ENCODE assay signal across 1 cellular context in the genomic region with DNA sequence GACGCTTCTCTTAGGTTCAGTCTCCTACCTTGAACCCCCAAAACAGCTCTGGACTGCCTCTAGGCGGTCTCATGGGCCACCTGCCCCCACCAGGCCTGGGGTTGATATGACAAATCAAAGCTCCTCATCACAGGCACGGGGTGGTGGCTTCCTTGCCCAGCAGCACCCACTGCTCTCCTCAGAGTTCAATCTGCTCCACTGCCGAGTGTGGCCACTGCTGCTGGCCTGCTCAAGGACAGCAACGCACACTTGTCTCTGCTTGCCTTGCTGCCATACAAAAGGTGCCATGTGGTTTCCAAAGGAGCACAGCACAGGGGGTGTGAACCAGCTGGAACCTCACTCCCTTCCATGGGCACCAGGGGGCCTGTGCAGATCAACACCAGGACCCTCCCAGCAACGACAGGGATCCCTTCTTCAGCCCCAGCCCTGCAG.
TF ChIP-seq lines count a peak whose summit lies in the region.

No MANE protein-coding gene starts in this region.

TF ChIP-seq in SK-N-SH, 30 proteins besides CTCF, POLR2A, EP300 and RAD21:
- no peak for TF ChIP-seq NFIC (IDR thresholded peaks at IDR 0.05; ENCODE audit: borderline replicate concordance)
- no peak for TF ChIP-seq TAF1 (IDR thresholded peaks at IDR 0.05; ENCODE audit: borderline replicate concordance, low read depth, low read length)
- TF ChIP-seq, protein P1, sequence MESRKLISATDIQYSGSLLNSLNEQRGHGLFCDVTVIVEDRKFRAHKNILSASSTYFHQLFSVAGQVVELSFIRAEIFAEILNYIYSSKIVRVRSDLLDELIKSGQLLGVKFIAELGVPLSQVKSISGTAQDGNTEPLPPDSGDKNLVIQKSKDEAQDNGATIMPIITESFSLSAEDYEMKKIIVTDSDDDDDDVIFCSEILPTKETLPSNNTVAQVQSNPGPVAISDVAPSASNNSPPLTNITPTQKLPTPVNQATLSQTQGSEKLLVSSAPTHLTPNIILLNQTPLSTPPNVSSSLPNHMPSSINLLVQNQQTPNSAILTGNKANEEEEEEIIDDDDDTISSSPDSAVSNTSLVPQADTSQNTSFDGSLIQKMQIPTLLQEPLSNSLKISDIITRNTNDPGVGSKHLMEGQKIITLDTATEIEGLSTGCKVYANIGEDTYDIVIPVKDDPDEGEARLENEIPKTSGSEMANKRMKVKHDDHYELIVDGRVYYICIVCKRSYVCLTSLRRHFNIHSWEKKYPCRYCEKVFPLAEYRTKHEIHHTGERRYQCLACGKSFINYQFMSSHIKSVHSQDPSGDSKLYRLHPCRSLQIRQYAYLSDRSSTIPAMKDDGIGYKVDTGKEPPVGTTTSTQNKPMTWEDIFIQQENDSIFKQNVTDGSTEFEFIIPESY (IDR thresholded peaks at IDR 0.05; ENCODE audit: borderline replicate concordance, low read depth), result no peak
- TF ChIP-seq GABPA (IDR thresholded peaks at IDR 0.05; ENCODE audit: low read depth), result no peak
- TF ChIP-seq EZH2phosphoT487 (IDR thresholded peaks at IDR 0.05; ENCODE audit: borderline replicate concordance, low read depth), result no peak
- TF ChIP-seq SIN3A (IDR thresholded peaks at IDR 0.05; ENCODE audit: borderline replicate concordance, low read depth, low read length), result no peak
- TF ChIP-seq, protein P2, sequence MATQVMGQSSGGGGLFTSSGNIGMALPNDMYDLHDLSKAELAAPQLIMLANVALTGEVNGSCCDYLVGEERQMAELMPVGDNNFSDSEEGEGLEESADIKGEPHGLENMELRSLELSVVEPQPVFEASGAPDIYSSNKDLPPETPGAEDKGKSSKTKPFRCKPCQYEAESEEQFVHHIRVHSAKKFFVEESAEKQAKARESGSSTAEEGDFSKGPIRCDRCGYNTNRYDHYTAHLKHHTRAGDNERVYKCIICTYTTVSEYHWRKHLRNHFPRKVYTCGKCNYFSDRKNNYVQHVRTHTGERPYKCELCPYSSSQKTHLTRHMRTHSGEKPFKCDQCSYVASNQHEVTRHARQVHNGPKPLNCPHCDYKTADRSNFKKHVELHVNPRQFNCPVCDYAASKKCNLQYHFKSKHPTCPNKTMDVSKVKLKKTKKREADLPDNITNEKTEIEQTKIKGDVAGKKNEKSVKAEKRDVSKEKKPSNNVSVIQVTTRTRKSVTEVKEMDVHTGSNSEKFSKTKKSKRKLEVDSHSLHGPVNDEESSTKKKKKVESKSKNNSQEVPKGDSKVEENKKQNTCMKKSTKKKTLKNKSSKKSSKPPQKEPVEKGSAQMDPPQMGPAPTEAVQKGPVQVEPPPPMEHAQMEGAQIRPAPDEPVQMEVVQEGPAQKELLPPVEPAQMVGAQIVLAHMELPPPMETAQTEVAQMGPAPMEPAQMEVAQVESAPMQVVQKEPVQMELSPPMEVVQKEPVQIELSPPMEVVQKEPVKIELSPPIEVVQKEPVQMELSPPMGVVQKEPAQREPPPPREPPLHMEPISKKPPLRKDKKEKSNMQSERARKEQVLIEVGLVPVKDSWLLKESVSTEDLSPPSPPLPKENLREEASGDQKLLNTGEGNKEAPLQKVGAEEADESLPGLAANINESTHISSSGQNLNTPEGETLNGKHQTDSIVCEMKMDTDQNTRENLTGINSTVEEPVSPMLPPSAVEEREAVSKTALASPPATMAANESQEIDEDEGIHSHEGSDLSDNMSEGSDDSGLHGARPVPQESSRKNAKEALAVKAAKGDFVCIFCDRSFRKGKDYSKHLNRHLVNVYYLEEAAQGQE (IDR thresholded peaks at IDR 0.05; ENCODE audit: low read depth, low read length), result no peak
- TF ChIP-seq FOSL2 (IDR thresholded peaks at IDR 0.05; ENCODE audit: borderline replicate concordance, low read depth), result no peak
- no peak for TF ChIP-seq TEAD4 (IDR thresholded peaks at IDR 0.05; ENCODE audit: borderline replicate concordance, insufficient read depth)
